1 cellular context compared by ENCODE assay signal in genomic region chr3:196208942-196209695, GRCh38.
TF ChIP-seq lines count a peak whose summit lies in the region.

No MANE protein-coding gene starts in this region.

TF ChIP-seq in HepG2, 621 proteins besides CTCF, POLR2A, EP300 and RAD21:
- TF ChIP-seq, protein P1, sequence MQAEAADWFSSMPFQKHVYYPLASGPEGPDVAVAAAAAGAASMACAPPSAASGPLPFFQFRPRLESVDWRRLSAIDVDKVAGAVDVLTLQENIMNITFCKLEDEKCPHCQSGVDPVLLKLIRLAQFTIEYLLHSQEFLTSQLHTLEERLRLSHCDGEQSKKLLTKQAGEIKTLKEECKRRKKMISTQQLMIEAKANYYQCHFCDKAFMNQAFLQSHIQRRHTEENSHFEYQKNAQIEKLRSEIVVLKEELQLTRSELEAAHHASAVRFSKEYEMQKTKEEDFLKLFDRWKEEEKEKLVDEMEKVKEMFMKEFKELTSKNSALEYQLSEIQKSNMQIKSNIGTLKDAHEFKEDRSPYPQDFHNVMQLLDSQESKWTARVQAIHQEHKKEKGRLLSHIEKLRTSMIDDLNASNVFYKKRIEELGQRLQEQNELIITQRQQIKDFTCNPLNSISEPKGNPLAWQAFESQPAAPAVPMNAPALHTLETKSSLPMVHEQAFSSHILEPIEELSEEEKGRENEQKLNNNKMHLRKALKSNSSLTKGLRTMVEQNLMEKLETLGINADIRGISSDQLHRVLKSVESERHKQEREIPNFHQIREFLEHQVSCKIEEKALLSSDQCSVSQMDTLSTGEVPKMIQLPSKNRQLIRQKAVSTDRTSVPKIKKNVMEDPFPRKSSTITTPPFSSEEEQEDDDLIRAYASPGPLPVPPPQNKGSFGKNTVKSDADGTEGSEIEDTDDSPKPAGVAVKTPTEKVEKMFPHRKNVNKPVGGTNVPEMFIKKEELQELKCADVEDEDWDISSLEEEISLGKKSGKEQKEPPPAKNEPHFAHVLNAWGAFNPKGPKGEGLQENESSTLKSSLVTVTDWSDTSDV (CRISPR knock-in tag; IDR thresholded peaks at IDR 0.05), result 0 out of 2 replicates have a peak, but pooled peaks have one; percentile 35
- TF ChIP-seq SMAD3 (CRISPR knock-in tag; IDR thresholded peaks at IDR 0.05) (no peak), ZNF605 (CRISPR knock-in tag; IDR thresholded peaks at IDR 0.05) (0 out of 2 replicates have a peak, but pooled peaks have one; percentile 29), ZNF687 (CRISPR knock-in tag; IDR thresholded peaks at IDR 0.05) (peak; percentile 82), ZBTB20 (CRISPR knock-in tag; IDR thresholded peaks at IDR 0.05; ENCODE audit: borderline replicate concordance, low read depth) (no peak), MBD4 (IDR thresholded peaks at IDR 0.05; ENCODE audit: borderline replicate concordance, low read length) (no peak), KAT7 (CRISPR knock-in tag; IDR thresholded peaks at IDR 0.05; ENCODE audit: borderline replicate concordance) (no peak), FOXK1 (CRISPR knock-in tag; IDR thresholded peaks at IDR 0.05; ENCODE audit: borderline replicate concordance, low read depth) (no peak), GABPB1 (CRISPR knock-in tag; IDR thresholded peaks at IDR 0.05) (0 out of 2 replicates have a peak, but pooled peaks have one; percentile 11), PHF21A (CRISPR knock-in tag; IDR thresholded peaks at IDR 0.05) (no peak), YEATS4 (CRISPR knock-in tag; IDR thresholded peaks at IDR 0.05; ENCODE audit: borderline replicate concordance) (no peak)
